In genomic region chr6:89758830-89759229, GRCh38 we compare ENCODE assay signal across 2 cellular contexts.
TF ChIP-seq lines count a peak whose summit lies in the region.

No MANE protein-coding gene starts in this region.

TF ChIP-seq in liver, 16 proteins besides CTCF, POLR2A, EP300 and RAD21 (continued from another document):
- TF ChIP-seq, protein P1, sequence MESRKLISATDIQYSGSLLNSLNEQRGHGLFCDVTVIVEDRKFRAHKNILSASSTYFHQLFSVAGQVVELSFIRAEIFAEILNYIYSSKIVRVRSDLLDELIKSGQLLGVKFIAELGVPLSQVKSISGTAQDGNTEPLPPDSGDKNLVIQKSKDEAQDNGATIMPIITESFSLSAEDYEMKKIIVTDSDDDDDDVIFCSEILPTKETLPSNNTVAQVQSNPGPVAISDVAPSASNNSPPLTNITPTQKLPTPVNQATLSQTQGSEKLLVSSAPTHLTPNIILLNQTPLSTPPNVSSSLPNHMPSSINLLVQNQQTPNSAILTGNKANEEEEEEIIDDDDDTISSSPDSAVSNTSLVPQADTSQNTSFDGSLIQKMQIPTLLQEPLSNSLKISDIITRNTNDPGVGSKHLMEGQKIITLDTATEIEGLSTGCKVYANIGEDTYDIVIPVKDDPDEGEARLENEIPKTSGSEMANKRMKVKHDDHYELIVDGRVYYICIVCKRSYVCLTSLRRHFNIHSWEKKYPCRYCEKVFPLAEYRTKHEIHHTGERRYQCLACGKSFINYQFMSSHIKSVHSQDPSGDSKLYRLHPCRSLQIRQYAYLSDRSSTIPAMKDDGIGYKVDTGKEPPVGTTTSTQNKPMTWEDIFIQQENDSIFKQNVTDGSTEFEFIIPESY (IDR thresholded peaks at IDR 0.05): no peak
- no peak for TF ChIP-seq REST (IDR thresholded peaks at IDR 0.05)
- no peak for TF ChIP-seq FOXA1 (IDR thresholded peaks at IDR 0.05)
- no peak for TF ChIP-seq NR2F2 (IDR thresholded peaks at IDR 0.05)
- TF ChIP-seq SP1 (IDR thresholded peaks at IDR 0.05): no peak
- TF ChIP-seq HNF4A (conservative IDR thresholded peaks at IDR 0.05): peak in 1 of 2 donors; percentile 31
- TF ChIP-seq ATF3 (IDR thresholded peaks at IDR 0.05): no peak
- TF ChIP-seq EGR1 (IDR thresholded peaks at IDR 0.05; ENCODE audit: low read depth in 2 of 2): no peak
- TF ChIP-seq YY1 (IDR thresholded peaks at IDR 0.05): peak; percentile 16

TF ChIP-seq in HepG2, 621 proteins besides CTCF, POLR2A, EP300 and RAD21 (continued from another document):
- TF ChIP-seq, protein P2, sequence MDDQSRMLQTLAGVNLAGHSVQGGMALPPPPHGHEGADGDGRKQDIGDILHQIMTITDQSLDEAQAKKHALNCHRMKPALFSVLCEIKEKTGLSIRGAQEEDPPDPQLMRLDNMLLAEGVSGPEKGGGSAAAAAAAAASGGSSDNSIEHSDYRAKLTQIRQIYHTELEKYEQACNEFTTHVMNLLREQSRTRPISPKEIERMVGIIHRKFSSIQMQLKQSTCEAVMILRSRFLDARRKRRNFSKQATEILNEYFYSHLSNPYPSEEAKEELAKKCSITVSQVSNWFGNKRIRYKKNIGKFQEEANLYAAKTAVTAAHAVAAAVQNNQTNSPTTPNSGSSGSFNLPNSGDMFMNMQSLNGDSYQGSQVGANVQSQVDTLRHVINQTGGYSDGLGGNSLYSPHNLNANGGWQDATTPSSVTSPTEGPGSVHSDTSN (CRISPR knock-in tag; IDR thresholded peaks at IDR 0.05; ENCODE audit: borderline replicate concordance): no peak
- TF ChIP-seq, protein P3, sequence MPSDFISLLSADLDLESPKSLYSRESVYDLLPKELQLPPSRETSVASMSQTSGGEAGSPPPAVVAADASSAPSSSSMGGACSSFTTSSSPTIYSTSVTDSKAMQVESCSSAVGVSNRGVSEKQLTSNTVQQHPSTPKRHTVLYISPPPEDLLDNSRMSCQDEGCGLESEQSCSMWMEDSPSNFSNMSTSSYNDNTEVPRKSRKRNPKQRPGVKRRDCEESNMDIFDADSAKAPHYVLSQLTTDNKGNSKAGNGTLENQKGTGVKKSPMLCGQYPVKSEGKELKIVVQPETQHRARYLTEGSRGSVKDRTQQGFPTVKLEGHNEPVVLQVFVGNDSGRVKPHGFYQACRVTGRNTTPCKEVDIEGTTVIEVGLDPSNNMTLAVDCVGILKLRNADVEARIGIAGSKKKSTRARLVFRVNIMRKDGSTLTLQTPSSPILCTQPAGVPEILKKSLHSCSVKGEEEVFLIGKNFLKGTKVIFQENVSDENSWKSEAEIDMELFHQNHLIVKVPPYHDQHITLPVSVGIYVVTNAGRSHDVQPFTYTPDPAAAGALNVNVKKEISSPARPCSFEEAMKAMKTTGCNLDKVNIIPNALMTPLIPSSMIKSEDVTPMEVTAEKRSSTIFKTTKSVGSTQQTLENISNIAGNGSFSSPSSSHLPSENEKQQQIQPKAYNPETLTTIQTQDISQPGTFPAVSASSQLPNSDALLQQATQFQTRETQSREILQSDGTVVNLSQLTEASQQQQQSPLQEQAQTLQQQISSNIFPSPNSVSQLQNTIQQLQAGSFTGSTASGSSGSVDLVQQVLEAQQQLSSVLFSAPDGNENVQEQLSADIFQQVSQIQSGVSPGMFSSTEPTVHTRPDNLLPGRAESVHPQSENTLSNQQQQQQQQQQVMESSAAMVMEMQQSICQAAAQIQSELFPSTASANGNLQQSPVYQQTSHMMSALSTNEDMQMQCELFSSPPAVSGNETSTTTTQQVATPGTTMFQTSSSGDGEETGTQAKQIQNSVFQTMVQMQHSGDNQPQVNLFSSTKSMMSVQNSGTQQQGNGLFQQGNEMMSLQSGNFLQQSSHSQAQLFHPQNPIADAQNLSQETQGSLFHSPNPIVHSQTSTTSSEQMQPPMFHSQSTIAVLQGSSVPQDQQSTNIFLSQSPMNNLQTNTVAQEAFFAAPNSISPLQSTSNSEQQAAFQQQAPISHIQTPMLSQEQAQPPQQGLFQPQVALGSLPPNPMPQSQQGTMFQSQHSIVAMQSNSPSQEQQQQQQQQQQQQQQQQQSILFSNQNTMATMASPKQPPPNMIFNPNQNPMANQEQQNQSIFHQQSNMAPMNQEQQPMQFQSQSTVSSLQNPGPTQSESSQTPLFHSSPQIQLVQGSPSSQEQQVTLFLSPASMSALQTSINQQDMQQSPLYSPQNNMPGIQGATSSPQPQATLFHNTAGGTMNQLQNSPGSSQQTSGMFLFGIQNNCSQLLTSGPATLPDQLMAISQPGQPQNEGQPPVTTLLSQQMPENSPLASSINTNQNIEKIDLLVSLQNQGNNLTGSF (CRISPR knock-in tag; IDR thresholded peaks at IDR 0.05): no peak
- TF ChIP-seq FOXO4 (CRISPR knock-in tag; conservative IDR thresholded peaks at IDR 0.05): no peak
- TF ChIP-seq HOXA5 (CRISPR knock-in tag; IDR thresholded peaks at IDR 0.05): no peak
- no peak for TF ChIP-seq RFX1 (IDR thresholded peaks at IDR 0.05)
- no peak for TF ChIP-seq YEATS4 (CRISPR knock-in tag; IDR thresholded peaks at IDR 0.05; ENCODE audit: borderline replicate concordance)
- TF ChIP-seq RARG (CRISPR knock-in tag; IDR thresholded peaks at IDR 0.05; ENCODE audit: low read depth): no peak
- TF ChIP-seq, protein P4, sequence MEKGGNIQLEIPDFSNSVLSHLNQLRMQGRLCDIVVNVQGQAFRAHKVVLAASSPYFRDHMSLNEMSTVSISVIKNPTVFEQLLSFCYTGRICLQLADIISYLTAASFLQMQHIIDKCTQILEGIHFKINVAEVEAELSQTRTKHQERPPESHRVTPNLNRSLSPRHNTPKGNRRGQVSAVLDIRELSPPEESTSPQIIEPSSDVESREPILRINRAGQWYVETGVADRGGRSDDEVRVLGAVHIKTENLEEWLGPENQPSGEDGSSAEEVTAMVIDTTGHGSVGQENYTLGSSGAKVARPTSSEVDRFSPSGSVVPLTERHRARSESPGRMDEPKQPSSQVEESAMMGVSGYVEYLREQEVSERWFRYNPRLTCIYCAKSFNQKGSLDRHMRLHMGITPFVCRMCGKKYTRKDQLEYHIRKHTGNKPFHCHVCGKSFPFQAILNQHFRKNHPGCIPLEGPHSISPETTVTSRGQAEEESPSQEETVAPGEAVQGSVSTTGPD (CRISPR knock-in tag; IDR thresholded peaks at IDR 0.05): no peak
- no peak for TF ChIP-seq NFRKB (IDR thresholded peaks at IDR 0.05)
- TF ChIP-seq TBX3 (IDR thresholded peaks at IDR 0.05; ENCODE audit: borderline replicate concordance): no peak
- no peak for TF ChIP-seq ZNF432 (CRISPR knock-in tag; IDR thresholded peaks at IDR 0.05; ENCODE audit: borderline replicate concordance)
- TF ChIP-seq ZC3H13 (CRISPR knock-in tag; IDR thresholded peaks at IDR 0.05): no peak
